In genomic region chr3:50759015-50759414, GRCh38 we compare ENCODE assay signal across 26 cellular contexts.
"Had no signal": no experiment of that assay in that cellular context is flagged by ENCODE, and none has a peak within 500 bp of the region (broad histone marks: within the 10 kb centered on the region; RNA-seq: fewer than 3 reads in every experiment).

No MANE protein-coding gene starts in this region.

- DNase-seq: naive thymus-derived CD8-positive, alpha-beta T cell; nephron progenitor cell; occipital lobe; ovary; posterior cingulate gyrus; psoas muscle; right cardiac atrium; right lobe of liver; sigmoid colon; small intestine; stimulated activated CD4-positive, alpha-beta T cell treated with anti-CD3 and anti-CD28 coated beads, Interleukin-15, amount 100 ng/mL, for 24 hours; stimulated activated CD4-positive, alpha-beta T cell treated with anti-CD3 and anti-CD28 coated beads, Interleukin-2, amount 100 ng/mL, for 24 hours; stimulated activated CD4-positive, alpha-beta T cell treated with anti-CD3 and anti-CD28 coated beads, Interleukin-2, amount 100 ng/mL, for 48 hours; stimulated activated CD4-positive, alpha-beta T cell treated with anti-CD3 and anti-CD28 coated beads, Interleukin-4, amount 100 ng/mL, for 24 hours; stimulated activated naive B cell treated with anti-CD40 and anti-IgM and Interleukin-4, amounts not matched to agents 10 μg/mL and 1 μg/mL and 100 μg/mL, for 72 hours; stimulated activated naive CD4-positive, alpha-beta T cell treated with Interleukin-2 at 50 U/mL for 16 hours; stomach; thyroid gland; upper lobe of right lung; uterus had no signal

- H3K27ac ChIP-seq: neutrophil, ovary, parathyroid adenoma, psoas muscle, right lobe of liver, sigmoid colon, stomach, thoracic aorta, thyroid gland, tibial nerve, upper lobe of right lung, uterus had no signal

- H3K4me1 ChIP-seq: psoas muscle, right lobe of liver, sigmoid colon, stomach, thyroid gland, tibial nerve, upper lobe of right lung, uterus had no signal

- ATAC-seq: naive thymus-derived CD8-positive, alpha-beta T cell; natural killer cell treated with Interleukin-12 subunit alpha and Interleukin-12 subunit beta and Interleukin-15 and Interleukin-18, amount 100 ng/mL, for 72 hours; psoas muscle; right cardiac atrium; right lobe of liver; stimulated activated effector memory CD8-positive, alpha-beta T cell treated with anti-CD3 and anti-CD28 coated beads, Interleukin-12 subunit alpha, Interleukin-12 subunit beta, amount 100 ng/mL, for 72 hours; stimulated activated naive B cell treated with anti-CD40 and anti-IgM and Interleukin-4, amounts not matched to agents 10 μg/mL and 1 μg/mL and 100 μg/mL, for 72 hours; upper lobe of right lung had no signal

- H3K9me3 ChIP-seq: neutrophil, ovary, right lobe of liver, thoracic aorta, thyroid gland, upper lobe of right lung, uterus had no signal

- H3K36me3 ChIP-seq: neutrophil, ovary, right lobe of liver, sigmoid colon, stomach, thoracic aorta, thyroid gland, tibial nerve, upper lobe of right lung, uterus had no signal

- H3K9ac ChIP-seq: parathyroid adenoma had no signal

- FAIRE-seq: small intestine had no signal

- H3K27me3 ChIP-seq: neutrophil, ovary, right lobe of liver, sigmoid colon, stomach, thyroid gland, tibial nerve, upper lobe of right lung, uterus had no signal

- H3K4me3 ChIP-seq: ovary, psoas muscle, right lobe of liver, sigmoid colon, stomach, thoracic aorta, thyroid gland, tibial nerve, upper lobe of right lung, uterus had no signal

- H2AFZ ChIP-seq: parathyroid adenoma had no signal
